In the genomic region with DNA sequence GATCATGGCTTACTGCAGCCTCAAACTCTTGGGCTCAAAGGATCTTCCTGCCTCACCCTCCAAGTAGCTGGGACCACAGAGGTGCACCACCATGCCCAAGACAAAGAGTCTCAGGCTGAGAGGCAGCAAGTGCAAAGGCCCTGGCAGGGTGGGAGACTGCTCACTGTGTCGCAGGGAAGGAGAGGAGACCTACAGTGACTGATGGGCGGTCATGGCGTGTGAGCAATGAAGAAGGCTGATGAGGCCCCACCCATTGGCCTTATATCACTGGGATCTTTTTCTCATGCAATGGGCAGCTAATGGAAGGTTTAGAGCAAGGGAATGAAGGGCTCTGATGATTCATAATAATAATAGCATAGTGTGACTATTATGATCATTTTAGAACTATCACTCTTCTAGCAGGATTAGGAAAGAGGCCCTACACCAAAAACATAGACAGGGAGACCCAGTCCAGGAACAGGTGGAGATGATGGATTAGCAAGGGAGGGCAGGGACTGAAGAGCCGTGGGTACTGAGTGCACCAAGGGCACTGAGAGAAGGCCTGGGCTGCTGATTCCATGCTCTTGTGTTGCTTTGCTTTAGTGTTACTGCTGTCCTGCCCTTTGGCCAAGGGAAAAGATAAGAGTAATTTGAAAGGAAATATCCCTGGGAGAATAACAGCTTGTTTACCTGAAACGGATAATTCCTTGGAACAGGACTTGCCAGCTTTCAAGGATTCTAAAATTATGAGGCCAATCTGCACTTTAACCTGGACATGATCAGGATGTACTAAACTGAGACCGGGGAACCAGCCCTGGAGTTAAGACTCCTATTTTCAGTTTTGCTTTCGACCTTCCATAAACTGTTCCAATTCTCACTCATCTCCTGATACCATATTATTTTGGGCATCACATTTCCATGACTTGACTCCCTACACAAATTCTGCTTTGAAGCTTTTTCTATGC, we compare ENCODE assay signal across 1 cellular context.
TF ChIP-seq lines count a peak whose summit lies in the region.

No MANE protein-coding gene starts in this region.

TF ChIP-seq in A549, 52 proteins besides CTCF, POLR2A, EP300 and RAD21:
- TF ChIP-seq, protein P1, sequence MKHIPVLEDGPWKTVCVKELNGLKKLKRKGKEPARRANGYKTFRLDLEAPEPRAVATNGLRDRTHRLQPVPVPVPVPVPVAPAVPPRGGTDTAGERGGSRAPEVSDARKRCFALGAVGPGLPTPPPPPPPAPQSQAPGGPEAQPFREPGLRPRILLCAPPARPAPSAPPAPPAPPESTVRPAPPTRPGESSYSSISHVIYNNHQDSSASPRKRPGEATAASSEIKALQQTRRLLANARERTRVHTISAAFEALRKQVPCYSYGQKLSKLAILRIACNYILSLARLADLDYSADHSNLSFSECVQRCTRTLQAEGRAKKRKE (CRISPR knock-in tag; IDR thresholded peaks at IDR 0.05; ENCODE audit: low read depth) = no peak
- TF ChIP-seq HOXA7 (CRISPR knock-in tag; IDR thresholded peaks at IDR 0.05) (no peak), MAFK (IDR thresholded peaks at IDR 0.05; ENCODE audit: partially characterized antibody) (no peak), USF2 (IDR thresholded peaks at IDR 0.05) (no peak), KDM5A (IDR thresholded peaks at IDR 0.05) (no peak), ZFP36 (IDR thresholded peaks at IDR 0.05; ENCODE audit: borderline replicate concordance, partially characterized antibody) (no peak)
- TF ChIP-seq, protein P2, sequence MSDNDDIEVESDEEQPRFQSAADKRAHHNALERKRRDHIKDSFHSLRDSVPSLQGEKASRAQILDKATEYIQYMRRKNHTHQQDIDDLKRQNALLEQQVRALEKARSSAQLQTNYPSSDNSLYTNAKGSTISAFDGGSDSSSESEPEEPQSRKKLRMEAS (IDR thresholded peaks at IDR 0.05) = no peak
